ENCODE assay signal across 18 cellular contexts in genomic region chr4:28723371-28723770, GRCh38.
"Had no signal": no experiment of that assay in that cellular context is flagged by ENCODE, and none has a peak within 500 bp of the region (broad histone marks: within the 10 kb centered on the region; RNA-seq: fewer than 3 reads in every experiment).

No MANE protein-coding gene starts in this region.

- H3K4me1 ChIP-seq: heart left ventricle, psoas muscle, spleen, stomach had no signal

- DNase-seq: effector CD4-positive, alpha-beta T cell; heart left ventricle; hippocampal formation; left cardiac atrium; left ventricle myocardium superior; naive thymus-derived CD4-positive, alpha-beta T cell; nephron progenitor cell; psoas muscle; spleen; stimulated activated CD4-positive, alpha-beta T cell treated with anti-CD3 and anti-CD28 coated beads, Interleukin-2, amount 100 ng/mL, for 24 hours; stimulated activated naive CD4-positive, alpha-beta T cell; stomach; substantia nigra; trophoblast cell had no signal

- H3K36me3 Mint-ChIP-seq: naive thymus-derived CD4-positive, alpha-beta T cell had no signal

- H3K4me3 ChIP-seq: coronary artery, heart left ventricle, lung, psoas muscle, spleen, stomach, thoracic aorta had no signal

- H3K27me3 Mint-ChIP-seq: naive thymus-derived CD4-positive, alpha-beta T cell had no signal

- H3K9me3 ChIP-seq: spleen, stomach, thoracic aorta had no signal

- H3K9me3 Mint-ChIP-seq: nephron progenitor cell had no signal

- H3K4me3 Mint-ChIP-seq: naive thymus-derived CD4-positive, alpha-beta T cell; nephron progenitor cell had no signal

- H3K36me3 ChIP-seq: heart left ventricle, spleen, stomach, thoracic aorta had no signal

- H3K4me1 Mint-ChIP-seq: naive thymus-derived CD4-positive, alpha-beta T cell; nephron progenitor cell had no signal

- H3K27ac Mint-ChIP-seq: naive thymus-derived CD4-positive, alpha-beta T cell; nephron progenitor cell had no signal

- H3K27ac ChIP-seq: coronary artery, heart left ventricle, psoas muscle, spleen, stomach, thoracic aorta had no signal

- H3K27me3 ChIP-seq: heart left ventricle, spleen, stomach had no signal

- ATAC-seq: heart left ventricle; left cardiac atrium; left ventricle myocardium superior; naive thymus-derived CD4-positive, alpha-beta T cell; psoas muscle; sciatic nerve had no signal
